Comparison of ENCODE assay signal across 10 cellular contexts in the genomic region with DNA sequence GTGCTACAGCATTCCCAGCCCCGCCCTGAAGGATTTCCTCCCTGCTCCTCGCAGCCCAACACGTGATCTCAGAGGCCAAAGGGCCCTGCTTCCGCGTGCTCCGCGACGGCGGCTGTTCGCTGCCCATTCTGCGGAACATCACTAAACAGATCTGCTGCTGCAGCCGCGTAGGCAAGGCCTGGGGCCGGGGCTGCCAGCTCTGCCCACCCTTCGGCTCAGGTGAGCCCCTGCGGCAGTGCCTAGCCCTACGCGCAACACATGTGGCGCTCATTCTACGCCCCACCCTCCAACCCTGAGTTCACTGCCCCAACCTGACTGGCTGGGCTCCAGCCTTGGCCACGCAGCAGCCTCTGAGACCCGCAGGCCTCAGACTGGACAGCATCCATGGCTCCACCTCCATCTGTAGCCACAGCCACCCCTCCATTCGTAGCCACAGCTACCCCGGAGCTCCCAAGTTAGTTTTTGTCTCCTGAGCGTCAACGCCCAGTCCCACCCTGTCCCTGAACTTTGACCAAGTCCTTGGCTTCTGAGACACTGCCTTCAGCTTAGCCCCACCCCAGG. TPM values are rescaled to one million over a fixed set of nuclear protein-coding genes. Genes with fewer than 3 reads are reported as not detected.
A peak's percentile ranks its signal among the peaks of the same experiment; 100 is the strongest.
DNase-seq lines count a peak whose midpoint lies in the region; ATAC-seq, FAIRE-seq and TF ChIP-seq lines count a peak whose summit lies in the region.
"Had no signal": no experiment of that assay in that cellular context is flagged by ENCODE, and none has a peak within 500 bp of the region (broad histone marks: within the 10 kb centered on the region; RNA-seq: fewer than 3 reads in every experiment).

No MANE protein-coding gene starts in this region.

- TF ChIP-seq CTCF in astrocyte (IDR thresholded peaks at IDR 0.05; ENCODE audit: insufficient read depth, low read depth, low read length) (no peak), mucosa of descending colon (IDR thresholded peaks at IDR 0.05) (no peak), vagina (IDR thresholded peaks at IDR 0.05) (no peak)

- no peaks in the 10 kb centered on the region for H4K20me1 ChIP-seq in astrocyte (ENCODE audit: insufficient read depth, low read length)

- H3K4me1 ChIP-seq in astrocyte (ENCODE audit: insufficient read depth, low read length) = peaks cover 48% of the 10 kb centered on the region
- H3K4me1 ChIP-seq in mucosa of descending colon (ENCODE audit: low read depth) = peaks cover 83% of the 10 kb centered on the region
- peaks cover 82% of the 10 kb centered on the region for H3K4me1 ChIP-seq in vagina

- peaks cover 3% of the 10 kb centered on the region for H3K27me3 Mint-ChIP-seq in stimulated activated naive CD8-positive, alpha-beta T cell treated with anti-CD3 and anti-CD28 coated beads, Interleukin-15, Interleukin-2, amounts not matched to agents 100 ng/mL and 50 ng/mL, for 24 hours
- H3K27me3 Mint-ChIP-seq in astrocyte (ENCODE audit: low read depth, unreplicated experiment) = peaks cover 42% of the 10 kb centered on the region

- H3K9me3 Mint-ChIP-seq in stimulated activated naive CD8-positive, alpha-beta T cell treated with anti-CD3 and anti-CD28 coated beads, Interleukin-15, Interleukin-2, amounts not matched to agents 100 ng/mL and 50 ng/mL, for 24 hours = no peaks in the 10 kb centered on the region
- H3K9me3 Mint-ChIP-seq in astrocyte (ENCODE audit: unreplicated experiment) = no peaks in the 10 kb centered on the region

- no peak for FAIRE-seq in astrocyte (lab: Jason Lieb, UNC)

- H2AFZ ChIP-seq in astrocyte (ENCODE audit: low read depth, low read length) = no peak overlapping the region

- H3K4me3 Mint-ChIP-seq in stimulated activated naive CD8-positive, alpha-beta T cell treated with anti-CD3 and anti-CD28 coated beads, Interleukin-15, Interleukin-2, amounts not matched to agents 100 ng/mL and 50 ng/mL, for 24 hours = peak overlapping the region; percentile 26
- peak overlapping the region; percentile 54 for H3K4me3 Mint-ChIP-seq in astrocyte (ENCODE audit: unreplicated experiment)

- no peaks in the 10 kb centered on the region for H3K79me2 ChIP-seq in astrocyte (ENCODE audit: insufficient read depth, low read length)

- no peak overlapping the region for H3K9ac ChIP-seq in astrocyte (ENCODE audit: low read length)

- TF ChIP-seq POLR2A in vagina (IDR thresholded peaks at IDR 0.05) = no peak

- H3K4me1 Mint-ChIP-seq in stimulated activated naive CD8-positive, alpha-beta T cell treated with anti-CD3 and anti-CD28 coated beads, Interleukin-15, Interleukin-2, amounts not matched to agents 100 ng/mL and 50 ng/mL, for 24 hours (ENCODE audit: low read depth) = peaks cover 85% of the 10 kb centered on the region
- peaks cover 12% of the 10 kb centered on the region for H3K4me1 Mint-ChIP-seq in astrocyte (ENCODE audit: low read depth, unreplicated experiment)

- H3K9me3 ChIP-seq in astrocyte (ENCODE audit: insufficient read depth, low read depth, low read length) (no peaks in the 10 kb centered on the region), mucosa of descending colon (no peaks in the 10 kb centered on the region), vagina (no peaks in the 10 kb centered on the region)

- intact Hi-C loops in mucosa of descending colon (cut with DNase I, micrococcal nuclease) = no loop called here
- intact Hi-C loops in vagina (cut with DNase I) = loop anchor here (10.0 kb wide), 1 partner anchor 173 kb away; no protein-coding TSS in a partner anchor

- DNase-seq in stimulated activated naive CD8-positive, alpha-beta T cell treated with anti-CD3 and anti-CD28 coated beads, Interleukin-15, Interleukin-2, amounts not matched to agents 100 U/mL and 50 U/mL, for 24 hours = no peak
- DNase-seq in astrocyte (ENCODE audit: low read depth) (no peak), mucosa of descending colon (peak; percentile 81 to 94 (median 84)), vagina (ENCODE audit: extremely low spot score in 2 of 2) (no peak), kidney tubule cell (ENCODE audit: low spot score) (no peak)
- no peak for DNase-seq in activated CD8-positive, alpha-beta memory T cell treated with anti-CD3 and anti-CD28 coated beads, Interleukin-2, amount 50 U/mL, for 4 hours
- DNase-seq: C1 segment of cervical spinal cord, foreskin melanocyte had no signal

- no peak for ATAC-seq in stimulated activated naive CD8-positive, alpha-beta T cell treated with anti-CD3 and anti-CD28 coated beads, Interleukin-15, Interleukin-2, amounts not matched to agents 100 U/mL and 50 U/mL, for 24 hours
- ATAC-seq in mucosa of descending colon (peak; percentile 5), HG02678 (IDR thresholded peaks at IDR 0.05; ENCODE audit: unreplicated experiment) (no peak)

- no peak overlapping the region for H3K27ac Mint-ChIP-seq in stimulated activated naive CD8-positive, alpha-beta T cell treated with anti-CD3 and anti-CD28 coated beads, Interleukin-15, Interleukin-2, amounts not matched to agents 100 ng/mL and 50 ng/mL, for 24 hours
- H3K27ac Mint-ChIP-seq in astrocyte (ENCODE audit: unreplicated experiment) = no peak overlapping the region

- H3K36me3 Mint-ChIP-seq in stimulated activated naive CD8-positive, alpha-beta T cell treated with anti-CD3 and anti-CD28 coated beads, Interleukin-15, Interleukin-2, amounts not matched to agents 100 ng/mL and 50 ng/mL, for 24 hours (ENCODE audit: low read depth) = no peaks in the 10 kb centered on the region
- H3K36me3 Mint-ChIP-seq in astrocyte (ENCODE audit: low read depth, unreplicated experiment) = no peaks in the 10 kb centered on the region

- H3K27ac ChIP-seq in astrocyte (ENCODE audit: low read depth, low read length) = no peak overlapping the region
- H3K27ac ChIP-seq in vagina = peak overlapping the region; percentile 97

- no peaks in the 10 kb centered on the region for H3K27me3 ChIP-seq in astrocyte (ENCODE audit: insufficient read depth, low read length)
- H3K27me3 ChIP-seq in vagina = no peaks in the 10 kb centered on the region

- H3K4me2 ChIP-seq in astrocyte (ENCODE audit: low read length) = no peak overlapping the region

- H3K4me3 ChIP-seq in astrocyte (ENCODE audit: insufficient read depth, low read depth, low read length) = no peak overlapping the region
- H3K4me3 ChIP-seq in mucosa of descending colon = no peak overlapping the region
- no peak overlapping the region for H3K4me3 ChIP-seq in vagina

- H3K36me3 ChIP-seq in astrocyte (ENCODE audit: insufficient read depth, low read length) (no peaks in the 10 kb centered on the region), mucosa of descending colon (ENCODE audit: low read depth) (no peaks in the 10 kb centered on the region), vagina (no peaks in the 10 kb centered on the region)

RNA-seq across cellular contexts. Expression of a gene that starts 6.2 kb away (rescaled TPM):
- 46.9 and 63.5 TPM in 2 replicates for total RNA-seq in astrocyte
- 100 to 1,000 TPM; 141 to 244 (median 160) TPM for total RNA-seq in mucosa of descending colon
- 983 TPM for total RNA-seq in vagina

RNA-seq across cellular contexts. Expression of a gene that starts 30.7 kb away (rescaled TPM):
- total RNA-seq in astrocyte = 56.3 and 60.4 TPM in 2 replicates
- 10 to 100 TPM; 58.1 to 70.6 (median 62.2) TPM for total RNA-seq in mucosa of descending colon
- 51.6 TPM for total RNA-seq in vagina

Comparison
In these comparisons a context has a peak if more than half of its experiments do, and no peak if none do; other contexts are left out.
1. DNase-seq: peak in mucosa of descending colon (3 of 3); none in stimulated activated naive CD8-positive, alpha-beta T cell treated with anti-CD3 and anti-CD28 coated beads, Interleukin-15, Interleukin-2, amounts not matched to agents 100 U/mL and 50 U/mL, for 24 hours (single experiment), astrocyte (single experiment), vagina (0 of 2), kidney tubule cell (single experiment) and activated CD8-positive, alpha-beta memory T cell treated with anti-CD3 and anti-CD28 coated beads, Interleukin-2, amount 50 U/mL, for 4 hours (single experiment).